1 cellular context compared by ENCODE assay signal in the genomic region with DNA sequence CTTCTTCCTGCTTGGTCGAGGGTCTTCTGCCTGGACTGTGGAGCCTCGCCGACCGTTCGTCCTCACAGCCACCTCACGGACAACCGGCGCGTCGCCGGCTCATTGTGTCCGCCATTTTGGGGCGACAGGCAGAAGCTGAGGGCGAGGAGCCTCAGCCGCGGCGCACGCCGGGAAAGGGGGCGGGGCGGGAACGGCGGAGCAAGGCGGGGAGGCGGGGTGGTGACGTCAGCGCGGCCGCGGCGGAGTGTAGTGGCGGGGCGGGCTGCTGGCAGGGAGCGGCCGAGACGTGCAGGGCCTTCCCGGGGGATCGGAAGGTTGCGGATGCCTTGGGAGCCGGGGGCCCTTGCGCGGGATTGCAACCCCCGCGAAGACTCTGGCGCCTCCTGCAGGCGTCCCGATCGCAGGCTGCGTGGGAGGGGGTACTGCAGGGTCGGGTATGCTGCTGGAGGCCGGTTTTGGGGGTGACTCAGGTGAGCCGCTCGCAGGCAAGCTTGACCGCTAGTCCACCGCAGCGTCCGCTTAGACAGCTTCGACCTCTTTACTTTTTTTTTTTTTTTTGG.
TF ChIP-seq lines count a peak whose summit lies in the region.

A gene with protein sequence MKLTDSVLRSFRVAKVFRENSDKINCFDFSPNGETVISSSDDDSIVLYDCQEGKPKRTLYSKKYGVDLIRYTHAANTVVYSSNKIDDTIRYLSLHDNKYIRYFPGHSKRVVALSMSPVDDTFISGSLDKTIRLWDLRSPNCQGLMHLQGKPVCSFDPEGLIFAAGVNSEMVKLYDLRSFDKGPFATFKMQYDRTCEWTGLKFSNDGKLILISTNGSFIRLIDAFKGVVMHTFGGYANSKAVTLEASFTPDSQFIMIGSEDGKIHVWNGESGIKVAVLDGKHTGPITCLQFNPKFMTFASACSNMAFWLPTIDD (minus strand): TSS at position 140 of the 560 bp plus-strand sequence. CDS start 288 bp downstream, outside the sequence.

TF ChIP-seq in HCT116, 20 proteins besides CTCF, POLR2A, EP300 and RAD21 (continued from another document):
- TF ChIP-seq, protein P1, sequence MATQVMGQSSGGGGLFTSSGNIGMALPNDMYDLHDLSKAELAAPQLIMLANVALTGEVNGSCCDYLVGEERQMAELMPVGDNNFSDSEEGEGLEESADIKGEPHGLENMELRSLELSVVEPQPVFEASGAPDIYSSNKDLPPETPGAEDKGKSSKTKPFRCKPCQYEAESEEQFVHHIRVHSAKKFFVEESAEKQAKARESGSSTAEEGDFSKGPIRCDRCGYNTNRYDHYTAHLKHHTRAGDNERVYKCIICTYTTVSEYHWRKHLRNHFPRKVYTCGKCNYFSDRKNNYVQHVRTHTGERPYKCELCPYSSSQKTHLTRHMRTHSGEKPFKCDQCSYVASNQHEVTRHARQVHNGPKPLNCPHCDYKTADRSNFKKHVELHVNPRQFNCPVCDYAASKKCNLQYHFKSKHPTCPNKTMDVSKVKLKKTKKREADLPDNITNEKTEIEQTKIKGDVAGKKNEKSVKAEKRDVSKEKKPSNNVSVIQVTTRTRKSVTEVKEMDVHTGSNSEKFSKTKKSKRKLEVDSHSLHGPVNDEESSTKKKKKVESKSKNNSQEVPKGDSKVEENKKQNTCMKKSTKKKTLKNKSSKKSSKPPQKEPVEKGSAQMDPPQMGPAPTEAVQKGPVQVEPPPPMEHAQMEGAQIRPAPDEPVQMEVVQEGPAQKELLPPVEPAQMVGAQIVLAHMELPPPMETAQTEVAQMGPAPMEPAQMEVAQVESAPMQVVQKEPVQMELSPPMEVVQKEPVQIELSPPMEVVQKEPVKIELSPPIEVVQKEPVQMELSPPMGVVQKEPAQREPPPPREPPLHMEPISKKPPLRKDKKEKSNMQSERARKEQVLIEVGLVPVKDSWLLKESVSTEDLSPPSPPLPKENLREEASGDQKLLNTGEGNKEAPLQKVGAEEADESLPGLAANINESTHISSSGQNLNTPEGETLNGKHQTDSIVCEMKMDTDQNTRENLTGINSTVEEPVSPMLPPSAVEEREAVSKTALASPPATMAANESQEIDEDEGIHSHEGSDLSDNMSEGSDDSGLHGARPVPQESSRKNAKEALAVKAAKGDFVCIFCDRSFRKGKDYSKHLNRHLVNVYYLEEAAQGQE (IDR thresholded peaks at IDR 0.05; ENCODE audit: low read depth): no peak
- peak; percentile 86 for TF ChIP-seq EGR1 (IDR thresholded peaks at IDR 0.05; ENCODE audit: low read depth)
- TF ChIP-seq CEBPB (IDR thresholded peaks at IDR 0.05; ENCODE audit: low read depth): no peak
- TF ChIP-seq POLR2AphosphoS5 (IDR thresholded peaks at IDR 0.05; ENCODE audit: low read depth, low read length): peak; percentile 95
- peak; percentile 57 for TF ChIP-seq SP1 (IDR thresholded peaks at IDR 0.05; ENCODE audit: low read depth)
- TF ChIP-seq TCF7L2 (IDR thresholded peaks at IDR 0.05; ENCODE audit: borderline replicate concordance, extremely low read depth, insufficient read depth, insufficient read length): no peak
